In genomic region chr15:46644493-46645481, GRCh38 we compare ENCODE assay signal across 1 cellular context.
TF ChIP-seq lines count a peak whose summit lies in the region.

No MANE protein-coding gene starts in this region.

TF ChIP-seq in GM12878, 131 proteins besides CTCF, POLR2A, EP300 and RAD21 (continued from another document):
- TF ChIP-seq NFXL1 (IDR thresholded peaks at IDR 0.05; ENCODE audit: borderline replicate concordance) (no peak), USF1 (IDR thresholded peaks at IDR 0.05; ENCODE audit: borderline replicate concordance, extremely low read length, insufficient read depth, low read depth, low read length) (no peak), IRF3 (IDR thresholded peaks at IDR 0.05) (no peak), NR2F1 (conservative IDR thresholded peaks at IDR 0.05) (no peak), MXI1 (IDR thresholded peaks at IDR 0.05; ENCODE audit: low read depth, low read length) (no peak), FOXM1 (IDR thresholded peaks at IDR 0.05; ENCODE audit: low read depth, low read length) (no peak), LARP7 (IDR thresholded peaks at IDR 0.05) (no peak), ATF2 (IDR thresholded peaks at IDR 0.05; ENCODE audit: low read length) (no peak), MTA3 (IDR thresholded peaks at IDR 0.05; ENCODE audit: borderline replicate concordance, low read length) (no peak), REST (IDR thresholded peaks at IDR 0.05; ENCODE audit: low read depth, low read length) (no peak), SMAD1 (IDR thresholded peaks at IDR 0.05; ENCODE audit: low read depth, partially characterized antibody) (no peak), SUZ12 (IDR thresholded peaks at IDR 0.05; ENCODE audit: unreplicated experiment) (no peak), MTA2 (IDR thresholded peaks at IDR 0.05; ENCODE audit: low read depth) (no peak)
TF ChIP-seq in GM12878: peak in this region for 0.
